ENCODE assay signal across 8 cellular contexts in genomic region chr11:121589946-121590537, GRCh38.
DNase-seq lines count a peak whose midpoint lies in the region; ATAC-seq lines count a peak whose summit lies in the region.

No MANE protein-coding gene starts in this region.

- DNase-seq in GM19238 (ENCODE audit: insufficient read length, low spot score) (peak; percentile 62), left ventricle myocardium superior (no peak), ACHN (no peak), activated gamma-delta T cell treated with Interleukin-2 at 50 U/mL for 16 hours (no peak), mucosa of gallbladder (ENCODE audit: low spot score) (no peak)
- no peak for DNase-seq in activated CD8-positive, alpha-beta T cell treated with anti-CD3 and anti-CD28 coated beads, Interleukin-2, amount 10 ng/mL, durations not matched to agents 7 days and 5 days

- CTCF ChIA-PET in activated CD8-positive, alpha-beta T cell treated with anti-CD3 and anti-CD28 coated beads, Interleukin-2, amount 10 ng/mL, durations not matched to agents 7 days and 5 days (lab: Charles Lee), result interaction anchor here (1.0 to 4.7 kb wide), 15 partner anchors 9 to 396 kb away, joined by 3 to 29 read pairs (median 6); partner anchors contain the start of genes SC5D, SORL1 and SORL1-AS1

- peak overlapping the region; percentile 63 for H3K27ac Mint-ChIP-seq in activated CD8-positive, alpha-beta T cell treated with anti-CD3 and anti-CD28 coated beads, Interleukin-2, amount 10 ng/mL, durations not matched to agents 7 days and 5 days

- no peak overlapping the region for H3K4me3 Mint-ChIP-seq in activated CD8-positive, alpha-beta T cell treated with anti-CD3 and anti-CD28 coated beads, Interleukin-2, amount 10 ng/mL, durations not matched to agents 7 days and 5 days

- peaks cover 36 to 46% (median 39%) of the 10 kb centered on the region in 10 experiments for H3K4me1 ChIP-seq in BLaER1 treated with 17β-estradiol and CSF1 and Interleukin-3, amounts not matched to agents 10 nM and 100 nM

- no peaks in the 10 kb centered on the region for H3K9me3 Mint-ChIP-seq in activated CD8-positive, alpha-beta T cell treated with anti-CD3 and anti-CD28 coated beads, Interleukin-2, amount 10 ng/mL, durations not matched to agents 7 days and 5 days (ENCODE audit: insufficient read depth)

- H3K4me1 Mint-ChIP-seq in activated CD8-positive, alpha-beta T cell treated with anti-CD3 and anti-CD28 coated beads, Interleukin-2, amount 10 ng/mL, durations not matched to agents 7 days and 5 days (ENCODE audit: low read depth), result peaks cover 12% of the 10 kb centered on the region

- in situ Hi-C loops in ACHN (cut with HindIII; ENCODE audit: low pct_ligation_motif_present, low pct_unique_long_range_greater_than_20kb, low sequenced_read_pairs), result no loop called here

- H3K9me3 ChIP-seq in BLaER1 treated with 17β-estradiol and CSF1 and Interleukin-3, amounts not matched to agents 10 nM and 100 nM (replicated peaks in 1 of 11), result no peaks in the 10 kb centered on the region

- peaks cover 0 to 55% (median 26%) of the 10 kb centered on the region in 11 experiments; a peak in 15 of 22 replicates for H3K36me3 ChIP-seq in BLaER1 treated with 17β-estradiol and CSF1 and Interleukin-3, amounts not matched to agents 10 nM and 100 nM

- POLR2A ChIA-PET in activated CD8-positive, alpha-beta T cell treated with anti-CD3 and anti-CD28 coated beads, Interleukin-2, amount 10 ng/mL, durations not matched to agents 7 days and 5 days (lab: Charles Lee), result no interaction called here

- H3K27me3 ChIP-seq in BLaER1 treated with 17β-estradiol and CSF1 and Interleukin-3, amounts not matched to agents 10 nM and 100 nM, result no peaks in the 10 kb centered on the region

- H3K9ac ChIP-seq in BLaER1 treated with 17β-estradiol and CSF1 and Interleukin-3, amounts not matched to agents 10 nM and 100 nM, result peak overlapping the region in 9 of 11 experiments; percentile 39 to 67 (median 61); a peak in 19 of 22 replicates

- ATAC-seq in HG03097 (IDR thresholded peaks at IDR 0.05; ENCODE audit: low FRiP score, unreplicated experiment) (peak; percentile 67), left ventricle myocardium superior (no peak)
- ATAC-seq in activated CD8-positive, alpha-beta T cell treated with anti-CD3 and anti-CD28 coated beads, Interleukin-2, amount 10 ng/mL, durations not matched to agents 7 days and 5 days, result no peak

- peak overlapping the region; percentile 71 to 92 (median 82) for H3K4me2 ChIP-seq in BLaER1 treated with 17β-estradiol and CSF1 and Interleukin-3, amounts not matched to agents 10 nM and 100 nM

- H3K4me3 ChIP-seq in BLaER1 treated with 17β-estradiol and CSF1 and Interleukin-3, amounts not matched to agents 10 nM and 100 nM, result peak overlapping the region in 6 of 10 experiments; percentile 1 to 30 (median 14); a peak in 6 of 20 replicates

- H3K27ac ChIP-seq in BLaER1 treated with 17β-estradiol and CSF1 and Interleukin-3, amounts not matched to agents 10 nM and 100 nM, result peak overlapping the region in 10 of 11 experiments; percentile 26 to 82 (median 76); a peak in 20 of 22 replicates

- H3K36me3 Mint-ChIP-seq in activated CD8-positive, alpha-beta T cell treated with anti-CD3 and anti-CD28 coated beads, Interleukin-2, amount 10 ng/mL, durations not matched to agents 7 days and 5 days (ENCODE audit: low read depth), result peaks cover 74% of the 10 kb centered on the region

- intact Hi-C loops in left ventricle myocardium superior (cut with micrococcal nuclease), result loop anchor here (2.0 kb wide), 1 partner anchor 271 kb away; no protein-coding TSS in a partner anchor

- no peaks in the 10 kb centered on the region for H4K20me1 ChIP-seq in BLaER1 treated with 17β-estradiol and CSF1 and Interleukin-3, amounts not matched to agents 10 nM and 100 nM

- no peaks in the 10 kb centered on the region for H3K27me3 Mint-ChIP-seq in activated CD8-positive, alpha-beta T cell treated with anti-CD3 and anti-CD28 coated beads, Interleukin-2, amount 10 ng/mL, durations not matched to agents 7 days and 5 days (ENCODE audit: low read depth)
